ENCODE assay signal across 8 cellular contexts in genomic region chr17:75876938-75877751, GRCh38. TPM values are rescaled to one million over a fixed set of nuclear protein-coding genes. Genes with fewer than 3 reads are reported as not detected.
DNase-seq lines count a peak whose midpoint lies in the region; ATAC-seq, FAIRE-seq and TF ChIP-seq lines count a peak whose summit lies in the region.

No MANE protein-coding gene starts in this region.

- peak; percentile 75 for DNase-seq in BE2C
- DNase-seq in HCEC 1CT, result peak; percentile 92
- no peak for DNase-seq in T-helper 2 cell treated with Interferon-gamma antibody and Interleukin-4, amounts not matched to agents 5 μg/mL and 100 μg/mL, for 36 hours (ENCODE audit: low spot score)
- DNase-seq in right lobe of liver, result peak; percentile 88 to 92 (median 90)
- DNase-seq in stimulated activated CD8-positive, alpha-beta memory T cell treated with anti-CD3 and anti-CD28 coated beads, Interleukin-4, amount 100 ng/mL, for 48 hours, result peak; percentile 70
- DNase-seq in D721Med (ENCODE audit: insufficient read length, low spot score), result no peak

- H3K4me3 ChIP-seq in BE2C (ENCODE audit: low read depth, low read length) (peak overlapping the region; percentile 72), duodenal mucosa (ENCODE audit: low read depth in 1 of 2, low read length in 2 of 2) (peak overlapping the region; percentile 75 to 77), right lobe of liver (peak overlapping the region; percentile 61 to 70 (median 66))

- 2% methylated on average over 9 of the region's 41 CpGs for WGBS in right lobe of liver (ENCODE audit: insufficient coverage, low coverage, low lambda C conversion rate, missing lambda C conversion rate)

- H3K36me3 Mint-ChIP-seq in T-helper 2 cell treated with Interferon-gamma antibody and Interleukin-4, amounts not matched to agents 5 μg/mL and 100 μg/mL, for 36 hours (ENCODE audit: low read depth), result peaks cover 4% of the 10 kb centered on the region

- H3K9me3 ChIP-seq in BE2C, result no peaks in the 10 kb centered on the region
- no peaks in the 10 kb centered on the region for H3K9me3 ChIP-seq in duodenal mucosa (ENCODE audit: control insufficient read depth in 1 of 2, low read length in 2 of 2)
- H3K9me3 ChIP-seq in right lobe of liver, result no peaks in the 10 kb centered on the region

- H3K4me1 Mint-ChIP-seq in T-helper 2 cell treated with Interferon-gamma antibody and Interleukin-4, amounts not matched to agents 5 μg/mL and 100 μg/mL, for 36 hours (ENCODE audit: low read depth), result peaks cover 31% of the 10 kb centered on the region

- H3K27me3 ChIP-seq in BE2C (peaks cover 15% of the 10 kb centered on the region), duodenal mucosa (ENCODE audit: control insufficient read depth in 1 of 2, insufficient read depth in 2 of 2, low read length in 2 of 2) (no peaks in the 10 kb centered on the region), right lobe of liver (no peaks in the 10 kb centered on the region)

- peak overlapping the region; percentile 89 for H3K4me3 Mint-ChIP-seq in T-helper 2 cell treated with Interferon-gamma antibody and Interleukin-4, amounts not matched to agents 5 μg/mL and 100 μg/mL, for 36 hours

- peaks cover 12% of the 10 kb centered on the region for H3K27me3 Mint-ChIP-seq in T-helper 2 cell treated with Interferon-gamma antibody and Interleukin-4, amounts not matched to agents 5 μg/mL and 100 μg/mL, for 36 hours (ENCODE audit: low read depth)

- peak overlapping the region; percentile 88 for H3K27ac Mint-ChIP-seq in T-helper 2 cell treated with Interferon-gamma antibody and Interleukin-4, amounts not matched to agents 5 μg/mL and 100 μg/mL, for 36 hours

- H3K4me1 ChIP-seq in BE2C, result peaks cover 9% of the 10 kb centered on the region
- H3K4me1 ChIP-seq in duodenal mucosa (ENCODE audit: control insufficient read depth in 1 of 2, insufficient read depth in 2 of 2, low read length in 2 of 2), result peaks cover 28 to 46% of the 10 kb centered on the region in 2 donors
- H3K4me1 ChIP-seq in right lobe of liver, result peaks cover 0 to 38% (median 9%) of the 10 kb centered on the region in 4 donors

- intact Hi-C loops in right lobe of liver (cut with DNase I), result no loop called here

- ATAC-seq in right lobe of liver (peak; percentile 62 to 67 (median 64)), GM21423 (IDR thresholded peaks at IDR 0.05; ENCODE audit: unreplicated experiment) (no peak)

- H3K9me3 Mint-ChIP-seq in T-helper 2 cell treated with Interferon-gamma antibody and Interleukin-4, amounts not matched to agents 5 μg/mL and 100 μg/mL, for 36 hours, result no peaks in the 10 kb centered on the region

- H3K36me3 ChIP-seq in BE2C, result no peaks in the 10 kb centered on the region
- H3K36me3 ChIP-seq in duodenal mucosa (ENCODE audit: control insufficient read depth in 1 of 2, insufficient read depth in 2 of 2, low read length in 2 of 2), result peaks cover 0 to 13% of the 10 kb centered on the region in 2 donors
- peaks cover 0 to 7% (median 0%) of the 10 kb centered on the region in 4 donors for H3K36me3 ChIP-seq in right lobe of liver

- H3K9ac ChIP-seq in duodenal mucosa (ENCODE audit: low read depth in 1 of 2, low read length in 2 of 2), result peak overlapping the region; percentile 62 to 85

- TF ChIP-seq CTCF in BE2C (IDR thresholded peaks at IDR 0.05; ENCODE audit: low read depth, low read length) (no peak), right lobe of liver (IDR thresholded peaks at IDR 0.05) (peak in 1 of 4 donors; percentile 9), D721Med (IDR thresholded peaks at IDR 0.05; ENCODE audit: insufficient read depth, missing control alignments) (no peak)

- H3K27ac ChIP-seq in duodenal mucosa (ENCODE audit: low read depth, low read length), result peak overlapping the region; percentile 93
- H3K27ac ChIP-seq in right lobe of liver, result peak overlapping the region; percentile 67 to 89 (median 76)

- no peak for TF ChIP-seq POLR2A in right lobe of liver (IDR thresholded peaks at IDR 0.05)

- FAIRE-seq in D721Med (lab: Jason Lieb, UNC), result no peak

RNA-seq across cellular contexts. Expression of gene TRIM47, which starts 1.2 kb away (rescaled TPM):
- 35.9 TPM for polyA plus RNA-seq in BE2C (2012; ENCODE audit: insufficient read depth, insufficient read length, low read depth)
- 10 to 100 TPM in 5 of 6 experiments, 1 to 10 TPM in 1; 9.1 to 27.0 (median 21.5) TPM for total RNA-seq in right lobe of liver

RNA-seq across cellular contexts. Expression of gene TRIM65, which starts 19.6 kb away (rescaled TPM):
- polyA plus RNA-seq in BE2C (2012; ENCODE audit: insufficient read depth, insufficient read length, low read depth), result 34.1 TPM
- 1 to 10 TPM; 5.9 to 8.1 (median 7.6) TPM for total RNA-seq in right lobe of liver

RNA-seq across cellular contexts. Expression of gene WBP2, which starts 22.0 kb away (rescaled TPM):
- polyA plus RNA-seq in BE2C (2012; ENCODE audit: insufficient read depth, insufficient read length, low read depth), result 228 TPM
- 10 to 100 TPM; 57.5 to 99.2 (median 68.7) TPM for total RNA-seq in right lobe of liver

RNA-seq across cellular contexts. Expression of gene MRPL38, which starts 27.5 kb away (rescaled TPM):
- polyA plus RNA-seq in BE2C (2012; ENCODE audit: insufficient read depth, insufficient read length, low read depth), result 342 TPM
- 10 to 100 TPM; 46.1 to 79.8 (median 57.3) TPM for total RNA-seq in right lobe of liver

RNA-seq across cellular contexts. Expression of gene UNC13D, which starts 32.9 kb away (rescaled TPM):
- polyA plus RNA-seq in BE2C (2012; ENCODE audit: insufficient read depth, insufficient read length, low read depth), result 23.0 TPM
- 10 to 100 TPM in 3 of 6 experiments, 1 to 10 TPM in 3; 3.4 to 12.5 (median 10.7) TPM for total RNA-seq in right lobe of liver

Comparison
In these comparisons a context has a peak if more than half of its experiments do, and no peak if none do; other contexts are left out.
1. DNase-seq: peak in BE2C (single experiment), HCEC 1CT (single experiment), right lobe of liver (3 of 3) and stimulated activated CD8-positive, alpha-beta memory T cell treated with anti-CD3 and anti-CD28 coated beads, Interleukin-4, amount 100 ng/mL, for 48 hours (single experiment); none in T-helper 2 cell treated with Interferon-gamma antibody and Interleukin-4, amounts not matched to agents 5 μg/mL and 100 μg/mL, for 36 hours (single experiment) and D721Med (single experiment).
2. Peak in every context shown above with its lines, with median percentiles within 50 percentile points of each other: H3K4me3 ChIP-seq.